Comparison of ENCODE assay signal across 1 cellular context in genomic region chr3:33218072-33218445, GRCh38.
TF ChIP-seq lines count a peak whose summit lies in the region.

No MANE protein-coding gene starts in this region.

TF ChIP-seq in SK-N-SH, 30 proteins besides CTCF, POLR2A, EP300 and RAD21 (continued from another document):
- TF ChIP-seq REST (IDR thresholded peaks at IDR 0.05; ENCODE audit: low read depth, low read length), result no peak
- no peak for TF ChIP-seq GABPA (IDR thresholded peaks at IDR 0.05; ENCODE audit: low read depth)
- TF ChIP-seq CHD2 (IDR thresholded peaks at IDR 0.05; ENCODE audit: low read length, partially characterized antibody), result no peak
